ENCODE assay signal across 6 cellular contexts in genomic region chr6:52870335-52871095, GRCh38. TPM values are rescaled to one million over a fixed set of nuclear protein-coding genes. Genes with fewer than 3 reads are reported as not detected.
"Had no signal": no experiment of that assay in that cellular context is flagged by ENCODE, and none has a peak within 500 bp of the region (broad histone marks: within the 10 kb centered on the region; RNA-seq: fewer than 3 reads in every experiment).

No MANE protein-coding gene starts in this region.

RNA-seq across cellular contexts. Expression of gene GSTA5, which starts 29.9 kb away (rescaled TPM):
- total RNA-seq: activated CD4-positive, alpha-beta memory T cell treated with anti-CD3 and anti-CD28 coated beads, Interleukin-2, amount 10 ng/mL, durations not matched to agents 7 days and 5 days; activated CD8-positive, alpha-beta memory T cell treated with anti-CD3 and anti-CD28 coated beads, Interleukin-2, amount 10 ng/mL, durations not matched to agents 7 days and 5 days; ascending aorta; cardiac muscle cell; PC-9; Right ventricle myocardium superior had no signal

RNA-seq across cellular contexts. Expression of gene GSTA3, which starts 39.0 kb away (rescaled TPM):
- total RNA-seq: activated CD4-positive, alpha-beta memory T cell treated with anti-CD3 and anti-CD28 coated beads, Interleukin-2, amount 10 ng/mL, durations not matched to agents 7 days and 5 days; activated CD8-positive, alpha-beta memory T cell treated with anti-CD3 and anti-CD28 coated beads, Interleukin-2, amount 10 ng/mL, durations not matched to agents 7 days and 5 days; ascending aorta; cardiac muscle cell; PC-9; Right ventricle myocardium superior had no signal
